1 cellular context compared by ENCODE assay signal in genomic region chr16:3457434-3458252, GRCh38.
TF ChIP-seq lines count a peak whose summit lies in the region.

No MANE protein-coding gene starts in this region.

TF ChIP-seq in K562, 482 proteins besides CTCF, POLR2A, EP300 and RAD21 (continued from another document and continues in another):
- peak; percentile 95 for TF ChIP-seq MGA (IDR thresholded peaks at IDR 0.05)
- no peak for TF ChIP-seq ATF3 (IDR thresholded peaks at IDR 0.05)
- peak; percentile 47; the same call in 1 of the 2 replicates for TF ChIP-seq ATF3 (CRISPR knock-in tag; conservative IDR thresholded peaks at IDR 0.05)
- peak; percentile 32; the same call in 1 of the 2 replicates for TF ChIP-seq NR2C1 (IDR thresholded peaks at IDR 0.05)
- TF ChIP-seq NR2C1 (tag; IDR thresholded peaks at IDR 0.05), result 0 out of 2 replicates have a peak, but pooled peaks have one; percentile 20
- TF ChIP-seq THAP12 (CRISPR knock-in tag; IDR thresholded peaks at IDR 0.05), result no peak
- TF ChIP-seq MCM7 (IDR thresholded peaks at IDR 0.05), result no peak
- no peak for TF ChIP-seq ZNF165 (CRISPR knock-in tag; IDR thresholded peaks at IDR 0.05; ENCODE audit: borderline replicate concordance)
- TF ChIP-seq TEAD4 (IDR thresholded peaks at IDR 0.05; ENCODE audit: low read length), result peak; percentile 20; the same call in 1 of the 2 replicates
- TF ChIP-seq TEAD4 (CRISPR knock-in tag; IDR thresholded peaks at IDR 0.05; ENCODE audit: borderline replicate concordance), result peak; percentile 50; the same call in 1 of the 2 replicates
- peak; percentile 56; the same call in 1 of the 2 replicates for TF ChIP-seq ZBTB33 (CRISPR knock-in tag; IDR thresholded peaks at IDR 0.05)
- peak; percentile 75 for TF ChIP-seq MYC (IDR thresholded peaks at IDR 0.05; ENCODE audit: low read depth, low read length)
- no peak for TF ChIP-seq MYC (CRISPR knock-in tag; IDR thresholded peaks at IDR 0.05; ENCODE audit: borderline replicate concordance, low read depth)
- TF ChIP-seq ZBTB26 (CRISPR knock-in tag; IDR thresholded peaks at IDR 0.05), result 0 out of 2 replicates have a peak, but pooled peaks have one; percentile 11
- no peak; the same call in 1 of the 2 replicates for TF ChIP-seq CEBPG (CRISPR knock-in tag; IDR thresholded peaks at IDR 0.05)
- peak in 1 of 2 experiments; percentile 80; a peak in 2 of 4 replicates for TF ChIP-seq CEBPG (tag; conservative IDR thresholded peaks at IDR 0.05 in 1 of 2, IDR thresholded peaks at IDR 0.05 in 1 of 2)
- no peak for TF ChIP-seq WHSC1 (IDR thresholded peaks at IDR 0.05; ENCODE audit: low read length)
- no peak for TF ChIP-seq HNRNPK (IDR thresholded peaks at IDR 0.05; ENCODE audit: low read depth, low read length, poor library complexity, severe bottlenecking)
- TF ChIP-seq POLR2H (tag; IDR thresholded peaks at IDR 0.05; ENCODE audit: low read depth), result peak; percentile 80
- TF ChIP-seq ZNF830 (CRISPR knock-in tag; IDR thresholded peaks at IDR 0.05), result 0 out of 2 replicates have a peak, but pooled peaks have one; percentile 60
- TF ChIP-seq ZBTB11 (CRISPR knock-in tag; IDR thresholded peaks at IDR 0.05), result peak in 2 of 3 experiments; percentile 68 to 92; a peak in 5 of 6 replicates
- no peak for TF ChIP-seq CBFB (CRISPR knock-in tag; IDR thresholded peaks at IDR 0.05)
- TF ChIP-seq JUN (IDR thresholded peaks at IDR 0.05; ENCODE audit: borderline replicate concordance, low read depth, low read length), result 0 out of 2 replicates have a peak, but pooled peaks have one; percentile 7
- no peak for TF ChIP-seq JUN (CRISPR knock-in tag; IDR thresholded peaks at IDR 0.05; ENCODE audit: borderline replicate concordance)
- TF ChIP-seq KDM4B (IDR thresholded peaks at IDR 0.05; ENCODE audit: borderline replicate concordance in 2 of 2, low read depth in 1 of 2), result peak in 1 of 2 experiments; percentile 88; a peak in 2 of 4 replicates
- TF ChIP-seq ZC3H4 (CRISPR knock-in tag; IDR thresholded peaks at IDR 0.05; ENCODE audit: borderline replicate concordance), result 0 out of 2 replicates have a peak, but pooled peaks have one; percentile 66
- peak; percentile 89; the same call in 1 of the 2 replicates for TF ChIP-seq CBX1 (IDR thresholded peaks at IDR 0.05; ENCODE audit: low read depth)
- TF ChIP-seq TAF1 (IDR thresholded peaks at IDR 0.05; ENCODE audit: control insufficient read depth, extremely low read depth, insufficient read depth, low read length, severe bottlenecking), result peak; percentile 71
- TF ChIP-seq DEAF1 (CRISPR knock-in tag; IDR thresholded peaks at IDR 0.05), result 0 out of 2 replicates have a peak, but pooled peaks have one; percentile 23
